8 cellular contexts compared by ENCODE assay signal in the genomic region with DNA sequence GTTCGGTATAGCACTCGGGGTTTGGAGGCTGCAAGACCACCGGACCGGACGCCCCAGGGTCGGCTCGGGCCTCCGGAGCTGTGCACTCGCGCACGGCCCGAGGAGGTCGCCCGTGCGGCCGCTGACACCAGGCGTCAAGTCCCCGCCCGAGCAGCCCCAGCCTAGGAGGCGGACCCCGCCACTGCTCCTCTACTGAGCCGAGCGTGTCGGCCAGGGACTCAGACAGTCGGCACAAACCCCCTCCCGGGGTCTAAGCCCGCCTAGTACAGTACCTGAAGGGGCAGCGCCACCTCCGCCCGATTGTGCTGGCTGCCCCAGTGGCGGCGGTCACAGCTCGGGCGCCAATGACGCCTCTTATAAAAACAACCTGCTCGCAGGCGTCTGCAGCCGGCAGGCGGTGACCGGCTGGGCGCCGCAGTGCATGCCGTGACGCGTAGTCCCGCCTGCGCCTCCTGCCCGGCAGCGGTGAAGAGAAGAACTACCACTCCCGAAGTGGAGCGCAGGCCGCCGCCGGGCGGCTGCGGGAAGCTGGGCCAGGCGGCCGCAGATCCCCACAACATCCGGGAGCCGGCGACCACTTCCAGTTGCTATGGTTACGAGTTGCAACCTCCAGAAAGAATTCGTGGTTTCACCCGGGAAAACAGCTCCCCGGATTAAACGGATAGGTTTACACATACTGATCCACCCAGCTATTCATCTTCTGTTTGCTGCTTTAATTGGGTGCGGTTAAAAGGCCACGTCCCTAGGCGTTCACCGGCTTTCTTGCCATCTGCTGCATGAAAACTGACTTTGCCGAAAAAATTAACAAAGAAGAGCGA. TPM values are rescaled to one million over a fixed set of nuclear protein-coding genes. Genes with fewer than 3 reads are reported as not detected.
DNase-seq lines count a peak whose midpoint lies in the region; ATAC-seq, FAIRE-seq and TF ChIP-seq lines count a peak whose summit lies in the region.

A gene with protein sequence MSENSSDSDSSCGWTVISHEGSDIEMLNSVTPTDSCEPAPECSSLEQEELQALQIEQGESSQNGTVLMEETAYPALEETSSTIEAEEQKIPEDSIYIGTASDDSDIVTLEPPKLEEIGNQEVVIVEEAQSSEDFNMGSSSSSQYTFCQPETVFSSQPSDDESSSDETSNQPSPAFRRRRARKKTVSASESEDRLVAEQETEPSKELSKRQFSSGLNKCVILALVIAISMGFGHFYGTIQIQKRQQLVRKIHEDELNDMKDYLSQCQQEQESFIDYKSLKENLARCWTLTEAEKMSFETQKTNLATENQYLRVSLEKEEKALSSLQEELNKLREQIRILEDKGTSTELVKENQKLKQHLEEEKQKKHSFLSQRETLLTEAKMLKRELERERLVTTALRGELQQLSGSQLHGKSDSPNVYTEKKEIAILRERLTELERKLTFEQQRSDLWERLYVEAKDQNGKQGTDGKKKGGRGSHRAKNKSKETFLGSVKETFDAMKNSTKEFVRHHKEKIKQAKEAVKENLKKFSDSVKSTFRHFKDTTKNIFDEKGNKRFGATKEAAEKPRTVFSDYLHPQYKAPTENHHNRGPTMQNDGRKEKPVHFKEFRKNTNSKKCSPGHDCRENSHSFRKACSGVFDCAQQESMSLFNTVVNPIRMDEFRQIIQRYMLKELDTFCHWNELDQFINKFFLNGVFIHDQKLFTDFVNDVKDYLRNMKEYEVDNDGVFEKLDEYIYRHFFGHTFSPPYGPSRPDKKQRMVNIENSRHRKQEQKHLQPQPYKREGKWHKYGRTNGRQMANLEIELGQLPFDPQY (minus strand): TSS at position 411 of the 818 bp plus-strand sequence. CDS start 18,935 bp downstream, outside the sequence.
A gene with protein sequence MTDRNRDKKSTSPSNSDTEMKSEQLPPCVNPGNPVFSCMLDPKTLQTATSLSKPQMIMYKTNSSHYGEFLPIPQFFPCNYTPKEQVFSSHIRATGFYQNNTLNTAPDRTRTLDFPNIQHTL (plus strand): TSS at position 547 of the 818 bp plus-strand sequence. CDS start 274 bp downstream, outside the sequence.

- intact Hi-C loops in endothelial cell of umbilical vein (cut with micrococcal nuclease) = loop anchor here (1.0 to 2.0 kb wide), 5 partner anchors 27 to 211 kb away; a partner anchor contains a TSS

- TF ChIP-seq POLR2A in endothelial cell of umbilical vein (IDR thresholded peaks at IDR 0.05; ENCODE audit: low read depth, low read length) = peak; percentile 67

- H3K36me3 ChIP-seq in NT2/D1 (ENCODE audit: insufficient read depth, insufficient read length, low read length) = no peaks in the 10 kb centered on the region
- H3K36me3 ChIP-seq in endothelial cell of umbilical vein (ENCODE audit: control insufficient read depth in 2 of 2, extremely low read depth in 1 of 2, insufficient read depth in 2 of 2, low read length in 2 of 2) = no peaks in the 10 kb centered on the region

- BruUV-seq in endothelial cell of umbilical vein (replicated peaks; lab: Mats Ljungman, UMichigan) = no TSS peak

- DNase-seq in D341Med (ENCODE audit: low spot score) (peak; percentile 95), HUDEP-2 (lab: John Stamatoyannopoulos, UW; ENCODE audit: unreplicated experiment in 76 of 76) (peak in 74 of 76 experiments; percentile 32 to 93 (median 84)), NT2/D1 (ENCODE audit: low read depth, low spot score) (peak; percentile 91), endothelial cell of umbilical vein (ENCODE audit: low read depth, low spot score) (peak; percentile 96), midbrain (lab: John Stamatoyannopoulos, UW) (peak; percentile 92)
- peak; percentile 91 for DNase-seq in activated CD8-positive, alpha-beta memory T cell treated with anti-CD3 and anti-CD28 coated beads, Interleukin-2, amount 50 U/mL, for 48 hours
- peak; percentile 70 to 72 for DNase-seq in stimulated activated CD8-positive, alpha-beta memory T cell treated with anti-CD3 and anti-CD28 coated beads, Interleukin-2, amount 100 ng/mL, for 1 hour (ENCODE audit: low read depth in 2 of 2)

- H3K9me1 ChIP-seq in endothelial cell of umbilical vein (replicated peaks; ENCODE audit: control insufficient read depth, extremely low read depth, insufficient read depth, low read length) = no peaks in the 10 kb centered on the region

- POLR2A ChIA-PET in endothelial cell of umbilical vein (lab: Charles Lee) = interaction anchor here (0.9 to 1.4 kb wide), 2 partner anchors 35 to 89 kb away, joined by 3 to 4 read pairs; a partner anchor contains a TSS

- ATAC-seq in GM21381 (IDR thresholded peaks at IDR 0.05; ENCODE audit: unreplicated experiment) = peak; percentile 94

- peak within 1 kb of the TSS; percentile 93 for H3K27ac ChIP-seq in endothelial cell of umbilical vein (ENCODE audit: insufficient read depth, low read depth, low read length)

- H3K9ac ChIP-seq in NT2/D1 (ENCODE audit: insufficient read length, low read depth) = peak within 1 kb of the TSS; percentile 87
- H3K9ac ChIP-seq in endothelial cell of umbilical vein (replicated peaks; ENCODE audit: extremely low read depth, insufficient read depth, low read length) = peak within 1 kb of the TSS; percentile 94

- CTCF ChIA-PET in endothelial cell of umbilical vein (lab: Charles Lee) = interaction anchor here (0.6 to 2.4 kb wide), 22 partner anchors 9 to 240 kb away, joined by 3 to 22 read pairs (median 4); a partner anchor contains a TSS

- peak; percentile 77 for FAIRE-seq in endothelial cell of umbilical vein (lab: Jason Lieb, UNC)

- peak; percentile 56 to 79 for TF ChIP-seq CTCF in endothelial cell of umbilical vein (IDR thresholded peaks at IDR 0.05; ENCODE audit: extremely low read depth in 1 of 2, insufficient read depth in 1 of 2, low read depth in 1 of 2, low read length in 2 of 2)

- dilution Hi-C loops in endothelial cell of umbilical vein (cut with MboI; ENCODE audit: extremely low pct_ligation_motif_present, low sequenced_read_pairs) = no loop called here

- no peaks in the 10 kb centered on the region for H4K20me1 ChIP-seq in endothelial cell of umbilical vein (replicated peaks; ENCODE audit: control insufficient read depth, extremely low read depth, insufficient read depth, low read length)

- H2AFZ ChIP-seq in endothelial cell of umbilical vein (ENCODE audit: low read depth, low read length) = peak within 1 kb of the TSS; percentile 100

- peak within 1 kb of the TSS; percentile 98 for H3K4me2 ChIP-seq in endothelial cell of umbilical vein (ENCODE audit: insufficient read depth, low read length)

- no peaks in the 10 kb centered on the region for H3K9me3 ChIP-seq in NT2/D1 (ENCODE audit: insufficient read depth, low read length)
- no peaks in the 10 kb centered on the region for H3K9me3 ChIP-seq in endothelial cell of umbilical vein (replicated peaks; ENCODE audit: control insufficient read depth, insufficient read depth, low read length)

- peaks cover 4% of the 10 kb centered on the region for H3K79me2 ChIP-seq in endothelial cell of umbilical vein (ENCODE audit: control insufficient read depth, insufficient read depth, low read length)

- no peaks in the 10 kb centered on the region for H3K27me3 ChIP-seq in NT2/D1 (ENCODE audit: insufficient read depth, insufficient read length)
- H3K27me3 ChIP-seq in endothelial cell of umbilical vein (ENCODE audit: control insufficient read depth in 2 of 2, insufficient read depth in 2 of 2, low read length in 2 of 2) = no peaks in the 10 kb centered on the region

- no peaks in the 10 kb centered on the region for H3K4me1 ChIP-seq in NT2/D1 (ENCODE audit: insufficient read depth, insufficient read length)
- peaks cover 21% of the 10 kb centered on the region for H3K4me1 ChIP-seq in endothelial cell of umbilical vein (ENCODE audit: control insufficient read depth, extremely low read depth, insufficient read depth, low read length)

- H3K4me3 ChIP-seq in NT2/D1 (ENCODE audit: insufficient read length, low read depth) (peak within 1 kb of the TSS; percentile 72), endothelial cell of umbilical vein (replicated peaks in 1 of 3; ENCODE audit: insufficient read depth in 1 of 3, low read depth in 1 of 3, low read length in 3 of 3) (peak within 1 kb of the TSS; percentile 81 to 97 (median 96))

TF ChIP-seq in endothelial cell of umbilical vein, 7 proteins besides CTCF, POLR2A, EP300 and RAD21:
- TF ChIP-seq JUN (IDR thresholded peaks at IDR 0.05; ENCODE audit: borderline replicate concordance, insufficient read depth, insufficient read length, low read depth) (no peak), EZH2 (IDR thresholded peaks at IDR 0.05; ENCODE audit: borderline replicate concordance, low read depth, low read length, severe bottlenecking) (no peak), MYC (IDR thresholded peaks at IDR 0.05; ENCODE audit: low read depth, low read length) (no peak), GATA2 (IDR thresholded peaks at IDR 0.05; ENCODE audit: insufficient read depth, insufficient read length, low read depth, low read length) (no peak), POLR2AphosphoS5 (IDR thresholded peaks at IDR 0.05; ENCODE audit: insufficient read depth, low read depth, low read length) (peak; percentile 72), FOS (IDR thresholded peaks at IDR 0.05; ENCODE audit: borderline replicate concordance, insufficient read depth, low read length) (peak; percentile 17)
- TF ChIP-seq, protein P1, sequence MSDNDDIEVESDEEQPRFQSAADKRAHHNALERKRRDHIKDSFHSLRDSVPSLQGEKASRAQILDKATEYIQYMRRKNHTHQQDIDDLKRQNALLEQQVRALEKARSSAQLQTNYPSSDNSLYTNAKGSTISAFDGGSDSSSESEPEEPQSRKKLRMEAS (IDR thresholded peaks at IDR 0.05; ENCODE audit: insufficient read depth, insufficient read length) = peak; percentile 27

RNA-seq across cellular contexts. Expression of the first gene that starts in this region (rescaled TPM):
- total RNA-seq in endothelial cell of umbilical vein = 58.5 and 59.5 TPM in 2 replicates
- polyA plus RNA-seq in endothelial cell of umbilical vein = 12.9 and 19.1 TPM in 2 replicates
- 20.8 and 21.1 TPM in 2 replicates for polyA plus RNA-seq in endothelial cell of umbilical vein (2011; cell fraction: cytosol; rRNA removed)
- polyA plus RNA-seq in endothelial cell of umbilical vein (2011; cell fraction: nucleus; rRNA removed) = 24.8 and 31.1 TPM in 2 replicates
- polyA plus RNA-seq in endothelial cell of umbilical vein (2012) = 29.6 and 39.1 TPM in 2 replicates
- 31.3 and 35.5 TPM in 2 replicates for polyA minus RNA-seq in endothelial cell of umbilical vein
- 28.3 TPM for polyA minus RNA-seq in endothelial cell of umbilical vein (2011; cell fraction: cytosol; rRNA and poly(A)+ RNA removed)
- 18.8 and 25.9 TPM in 2 replicates for polyA minus RNA-seq in endothelial cell of umbilical vein (2011; cell fraction: nucleus; rRNA and poly(A)+ RNA removed)

RNA-seq across cellular contexts. Expression of the second gene that starts in this region (rescaled TPM):
- total RNA-seq in endothelial cell of umbilical vein = 1.9 and 2.3 TPM in 2 replicates
- polyA plus RNA-seq in endothelial cell of umbilical vein = 1.4 and 1.8 TPM in 2 replicates
- 2.6 and 2.7 TPM in 2 replicates for polyA plus RNA-seq in endothelial cell of umbilical vein (2011; cell fraction: cytosol; rRNA removed)
- 0.70 and 1.2 TPM in 2 replicates for polyA plus RNA-seq in endothelial cell of umbilical vein (2011; cell fraction: nucleus; rRNA removed)
- 0.85 and 2.5 TPM in 2 replicates for polyA plus RNA-seq in endothelial cell of umbilical vein (2012)
- 1.1 TPM in 1 of 2 replicates, not detected in the other for polyA minus RNA-seq in endothelial cell of umbilical vein
- polyA minus RNA-seq in endothelial cell of umbilical vein (2011; cell fraction: cytosol; rRNA and poly(A)+ RNA removed) = 2.5 TPM
- polyA minus RNA-seq in endothelial cell of umbilical vein (2011; cell fraction: nucleus; rRNA and poly(A)+ RNA removed) = 0.91 TPM in 1 of 2 replicates, not detected in the other

Comparison
In these comparisons a context has a peak if more than half of its experiments do, and no peak if none do; other contexts are left out.
1. Peak in every context shown above with its lines: DNase-seq, ATAC-seq, H3K4me3 ChIP-seq and H3K27ac ChIP-seq.